Comparison of ENCODE assay signal across 8 cellular contexts in genomic region chr13:27621366-27622101, GRCh38. TPM values are rescaled to one million over a fixed set of nuclear protein-coding genes. Genes with fewer than 3 reads are reported as not detected.
A peak's percentile ranks its signal among the peaks of the same experiment; 100 is the strongest.
DNase-seq lines count a peak whose midpoint lies in the region; ATAC-seq and TF ChIP-seq lines count a peak whose summit lies in the region.

Gene POLR1D (plus strand): TSS chr13:27621892. CDS start chr13:27621984, 92 bp downstream.

- H3K9me3 ChIP-seq in esophagus squamous epithelium = no peaks in the 10 kb centered on the region

- 0 to 1% methylated on average over 5 to 17 of the region's 71 CpGs for WGBS in esophagus squamous epithelium, 2 donors

- H3K27me3 ChIP-seq in esophagus squamous epithelium = no peaks in the 10 kb centered on the region

- peak in 3 of 4 donors; percentile 46 to 86 (median 64) for TF ChIP-seq POLR2A in esophagus squamous epithelium (IDR thresholded peaks at IDR 0.05)

- ATAC-seq in GM21515 (IDR thresholded peaks at IDR 0.05; ENCODE audit: unreplicated experiment) = peak; percentile 54
- peak; percentile 69 for ATAC-seq in activated T-cell treated with anti-CD3 and anti-CD28 coated beads, Interleukin-2, amount 50 U/mL, for 72 hours (replicated peaks in 1 of 2)

- peak within 1 kb of the TSS; percentile 93 for H3K27ac Mint-ChIP-seq in activated T-cell treated with anti-CD3 and anti-CD28 coated beads, Interleukin-2, amount 50 U/mL, for 72 hours

- DNase-seq in DMS114 treated with DMSO at 0.1 percent for 48 hours (lab: John Stamatoyannopoulos, UW; ENCODE audit: unreplicated experiment) = peak; percentile 4
- DNase-seq in HuH-7.5 (ENCODE audit: low spot score) = peak; percentile 55
- peak; percentile 78 for DNase-seq in RKO (ENCODE audit: low spot score)
- DNase-seq in activated T-cell treated with anti-CD3 and anti-CD28 coated beads, Interleukin-2, amount 50 U/mL, for 72 hours = peak; percentile 87 to 89
- DNase-seq in esophagus squamous epithelium (lab: John Stamatoyannopoulos, UW) = peak; percentile 51
- peak; percentile 79 for DNase-seq in myocyte (ENCODE audit: low read depth)
- peak; percentile 60 to 63 for DNase-seq in stimulated activated CD8-positive, alpha-beta memory T cell treated with anti-CD3 and anti-CD28 coated beads, Interleukin-7, amount 100 ng/mL, for 48 hours (ENCODE audit: extremely low read depth in 1 of 2, low read depth in 1 of 2)

- peaks cover 0 to 17% (median 0%) of the 10 kb centered on the region in 3 donors for H3K36me3 ChIP-seq in esophagus squamous epithelium

- H3K27me3 Mint-ChIP-seq in activated T-cell treated with anti-CD3 and anti-CD28 coated beads, Interleukin-2, amount 50 U/mL, for 72 hours (ENCODE audit: low read depth) = no peaks in the 10 kb centered on the region

- peak within 1 kb of the TSS; percentile 95 to 99 (median 98) for H3K27ac ChIP-seq in esophagus squamous epithelium

- H3K4me1 ChIP-seq in esophagus squamous epithelium = peaks cover 23 to 77% (median 38%) of the 10 kb centered on the region in 3 donors

- H3K9me3 Mint-ChIP-seq in activated T-cell treated with anti-CD3 and anti-CD28 coated beads, Interleukin-2, amount 50 U/mL, for 72 hours = no peaks in the 10 kb centered on the region

- H3K36me3 Mint-ChIP-seq in activated T-cell treated with anti-CD3 and anti-CD28 coated beads, Interleukin-2, amount 50 U/mL, for 72 hours (ENCODE audit: insufficient read depth in 2 of 2) = peaks cover 16 to 22% of the 10 kb centered on the region in 2 donors

- peak within 1 kb of the TSS; percentile 93 to 99 for H3K4me3 Mint-ChIP-seq in activated T-cell treated with anti-CD3 and anti-CD28 coated beads, Interleukin-2, amount 50 U/mL, for 72 hours

- TF ChIP-seq CTCF in esophagus squamous epithelium (IDR thresholded peaks at IDR 0.05) = peak in 1 of 6 experiments; percentile 15

- peak within 1 kb of the TSS; percentile 83 to 99 (median 88) for H3K4me3 ChIP-seq in esophagus squamous epithelium

- H3K4me1 Mint-ChIP-seq in activated T-cell treated with anti-CD3 and anti-CD28 coated beads, Interleukin-2, amount 50 U/mL, for 72 hours (ENCODE audit: low read depth) = peaks cover 73% of the 10 kb centered on the region

- intact Hi-C loops in esophagus squamous epithelium (cut with DNase I) = no loop called here

RNA-seq across cellular contexts. Expression of gene POLR1D, which starts in this region (rescaled TPM):
- total RNA-seq in activated T-cell treated with anti-CD3 and anti-CD28 coated beads, Interleukin-2, amount 50 U/mL, for 72 hours = 100 to 1,000 TPM; 156 to 169 TPM
- total RNA-seq in esophagus squamous epithelium = 100 to 1,000 TPM in 3 of 4 donors, 10 to 100 TPM in 1; 96.7 to 183 (median 132) TPM
- 93.6 and 112 TPM in 2 replicates for total RNA-seq in myocyte
- 74.7 TPM for polyA plus RNA-seq in myocyte (2012)

Comparison
In these comparisons a context has a peak if more than half of its experiments do, and no peak if none do; other contexts are left out.
1. Peak in every context shown above with its lines: DNase-seq, ATAC-seq, H3K4me3 ChIP-seq and H3K27ac ChIP-seq.
2. DNase-seq: peak in every context shown above with its lines; median percentile 88 in activated T-cell treated with anti-CD3 and anti-CD28 coated beads, Interleukin-2, amount 50 U/mL, for 72 hours; 79 in myocyte; 78 in RKO; 62 in stimulated activated CD8-positive, alpha-beta memory T cell treated with anti-CD3 and anti-CD28 coated beads, Interleukin-7, amount 100 ng/mL, for 48 hours; 55 in HuH-7.5; 51 in esophagus squamous epithelium; 4 in DMS114 treated with DMSO at 0.1 percent for 48 hours.